In genomic region chr2:208266641-208267335, GRCh38 we compare ENCODE assay signal across 8 cellular contexts. TPM values are rescaled to one million over a fixed set of nuclear protein-coding genes. Genes with fewer than 3 reads are reported as not detected.
DNase-seq lines count a peak whose midpoint lies in the region; ATAC-seq and TF ChIP-seq lines count a peak whose summit lies in the region.

No MANE protein-coding gene starts in this region.

- ATAC-seq in heart right ventricle (peak in 1 of 8 donors; percentile 10), HG03139 (IDR thresholded peaks at IDR 0.05; ENCODE audit: unreplicated experiment) (peak; percentile 1)

- H3K9me3 ChIP-seq in heart right ventricle (peaks cover 0 to 5% (median 0%) of the 10 kb centered on the region in 11 donors), thymus (ENCODE audit: control insufficient read depth) (no peaks in the 10 kb centered on the region)

- H3K4me3 ChIP-seq in heart right ventricle (peak overlapping the region; percentile 73 to 99 (median 90)), thymus (ENCODE audit: low read length) (peak overlapping the region; percentile 76)

- no peaks in the 10 kb centered on the region for H3K27me3 ChIP-seq in heart right ventricle
- no peaks in the 10 kb centered on the region for H3K27me3 ChIP-seq in layer of hippocampus (ENCODE audit: control insufficient read depth, insufficient read depth, low read length)
- H3K27me3 ChIP-seq in thymus (ENCODE audit: control insufficient read depth, insufficient read depth), result no peaks in the 10 kb centered on the region

- no peak for TF ChIP-seq CTCF in heart right ventricle (IDR thresholded peaks at IDR 0.05)

- H3K4me1 ChIP-seq in heart right ventricle (peaks cover 0 to 41% (median 35%) of the 10 kb centered on the region in 9 donors), thymus (ENCODE audit: control insufficient read depth, insufficient read depth, low read length) (peaks cover 17% of the 10 kb centered on the region)

- no peak for DNase-seq in heart right ventricle
- DNase-seq in cardiac septum (ENCODE audit: low spot score), result no peak
- no peak for DNase-seq in activated gamma-delta T cell (lab: John Stamatoyannopoulos, UW)
- DNase-seq in activated effector memory CD4-positive, alpha-beta T cell treated with anti-CD3 and anti-CD28 coated beads, Interleukin-2, amount 50 U/mL, for 16 hours, result no peak

- intact Hi-C loops in heart right ventricle (cut with DNase I), result loop anchor here in 3 of 10 donors (1.0 to 10.0 kb wide), 3 partner anchors 11 to 642 kb away; partner anchors contain the start of genes IDH1 (in 1 of the 3) and METTL21A (in 1 of the 3)
- intact Hi-C loops in cardiac septum (cut with DNase I), result loop anchor here (1.0 kb wide), 1 partner anchor 11 kb away; the partner anchor contains the start of gene IDH1

- 1% methylated on average over 11 of the region's 11 CpGs for WGBS in heart right ventricle, 2 donors
- 1 to 2% (median 2%) methylated on average over 11 of the region's 11 CpGs for WGBS in adipose tissue, 3 donors
- WGBS in thymus, result 1% methylated on average over 11 of the region's 11 CpGs

- peak overlapping the region; percentile 66 to 99 (median 96) for H3K27ac ChIP-seq in heart right ventricle
- peak overlapping the region; percentile 33 for H3K27ac ChIP-seq in adipose tissue (ENCODE audit: low read depth, low read length)
- H3K27ac ChIP-seq in layer of hippocampus (ENCODE audit: low read depth, low read length), result peak overlapping the region; percentile 85
- peak overlapping the region; percentile 98 for H3K27ac ChIP-seq in thymus (ENCODE audit: low read depth)

- peaks cover 0 to 9% (median 0%) of the 10 kb centered on the region in 9 donors for H3K36me3 ChIP-seq in heart right ventricle
- H3K36me3 ChIP-seq in thymus (ENCODE audit: control insufficient read depth, insufficient read depth), result no peaks in the 10 kb centered on the region

RNA-seq across cellular contexts. Expression of gene PIKFYVE, which starts 0.7 kb away (rescaled TPM):
- 10 to 100 TPM; 12.9 to 24.8 (median 18.4) TPM for total RNA-seq in heart right ventricle
- polyA plus RNA-seq in heart right ventricle, result 1 to 10 TPM; 2.6 to 6.4 TPM
- 20.2 TPM for total RNA-seq in cardiac septum
- 1 to 10 TPM; 6.9 to 7.4 (median 7.2) TPM for polyA plus RNA-seq in adipose tissue
- 13.0 TPM for polyA plus RNA-seq in thymus

RNA-seq across cellular contexts. Expression of gene IDH1, which starts 11.9 kb away (rescaled TPM):
- total RNA-seq in heart right ventricle (10 to 100 TPM; 18.5 to 71.3 (median 32.0) TPM), cardiac septum (17.7 TPM)
- polyA plus RNA-seq in heart right ventricle (10 to 100 TPM; 15.3 to 20.6 TPM), adipose tissue (100 to 1,000 TPM in 1 of 3 donors, 10 to 100 TPM in 2; 39.8 to 110 (median 99.9) TPM), thymus (51.3 TPM)

Comparison
In these comparisons a context has a peak if more than half of its experiments do, and no peak if none do; other contexts are left out.
1. H3K27ac ChIP-seq: peak in every context shown above with its lines; median percentile 98 in thymus; 96 in heart right ventricle; 85 in layer of hippocampus; 33 in adipose tissue.